ENCODE assay signal across 8 cellular contexts in genomic region chr9:113993838-113994540, GRCh38.
DNase-seq lines count a peak whose midpoint lies in the region; ATAC-seq and TF ChIP-seq lines count a peak whose summit lies in the region.

No MANE protein-coding gene starts in this region.

- DNase-seq in stimulated activated CD4-positive, alpha-beta T cell treated with anti-CD3 and anti-CD28 coated beads, Interleukin-15, amount 100 ng/mL, for 24 hours: peak; percentile 12
- DNase-seq in stimulated activated CD4-positive, alpha-beta T cell treated with anti-CD3 and anti-CD28 coated beads, Interleukin-4, amount 100 ng/mL, for 24 hours: no peak
- peak; percentile 49 for DNase-seq in brain microvascular endothelial cell
- peak in 1 of 2 donors; percentile 83 for DNase-seq in left lung
- peak; percentile 89 for DNase-seq in upper lobe of right lung
- no peak for DNase-seq in NCI-H128 (lab: John Stamatoyannopoulos, UW; ENCODE audit: unreplicated experiment)

- H3K9me3 ChIP-seq in left lung (no peaks in the 10 kb centered on the region), upper lobe of right lung (no peaks in the 10 kb centered on the region)

- ATAC-seq in left lung: peak; percentile 91
- ATAC-seq in upper lobe of right lung: peak; percentile 89
- ATAC-seq in HG02973 (IDR thresholded peaks at IDR 0.05; ENCODE audit: unreplicated experiment): no peak
- ATAC-seq in HG03460 (IDR thresholded peaks at IDR 0.05; ENCODE audit: unreplicated experiment): no peak

- H3K4me3 ChIP-seq in brain microvascular endothelial cell (ENCODE audit: low read depth, low read length): no peak overlapping the region
- H3K4me3 ChIP-seq in left lung: no peak overlapping the region
- H3K4me3 ChIP-seq in upper lobe of right lung: no peak overlapping the region

- no peak for TF ChIP-seq CTCF in brain microvascular endothelial cell (IDR thresholded peaks at IDR 0.05; ENCODE audit: low read depth, low read length, missing control alignments)
- TF ChIP-seq CTCF in left lung (IDR thresholded peaks at IDR 0.05): no peak
- no peak for TF ChIP-seq CTCF in upper lobe of right lung (IDR thresholded peaks at IDR 0.05)

- in situ Hi-C loops in brain microvascular endothelial cell (cut with HindIII; ENCODE audit: low pct_ligation_motif_present, low sequenced_read_pairs): no loop called here

- H3K4me1 ChIP-seq in left lung (peaks cover 17 to 47% of the 10 kb centered on the region in 2 donors), upper lobe of right lung (peaks cover 43% of the 10 kb centered on the region)

- H3K27ac ChIP-seq in brain microvascular endothelial cell: no peak overlapping the region
- no peak overlapping the region for H3K27ac ChIP-seq in left lung
- H3K27ac ChIP-seq in upper lobe of right lung: no peak overlapping the region

- H3K27me3 ChIP-seq in brain microvascular endothelial cell (replicated peaks): no peaks in the 10 kb centered on the region
- no peaks in the 10 kb centered on the region for H3K27me3 ChIP-seq in left lung
- H3K27me3 ChIP-seq in upper lobe of right lung: no peaks in the 10 kb centered on the region

- H3K36me3 ChIP-seq in brain microvascular endothelial cell (replicated peaks) (peaks cover 2% of the 10 kb centered on the region), left lung (no peaks in the 10 kb centered on the region), upper lobe of right lung (no peaks in the 10 kb centered on the region)

- intact Hi-C loops in left lung (cut with DNase I) (no loop called here), upper lobe of right lung (cut with DNase I) (no loop called here)

Comparison
In these comparisons a context has a peak if more than half of its experiments do, and no peak if none do; other contexts are left out.
1. DNase-seq: peak in stimulated activated CD4-positive, alpha-beta T cell treated with anti-CD3 and anti-CD28 coated beads, Interleukin-15, amount 100 ng/mL, for 24 hours (single experiment), brain microvascular endothelial cell (single experiment) and upper lobe of right lung (single experiment); none in stimulated activated CD4-positive, alpha-beta T cell treated with anti-CD3 and anti-CD28 coated beads, Interleukin-4, amount 100 ng/mL, for 24 hours (single experiment) and NCI-H128 (single experiment).
2. ATAC-seq: peak in left lung (single experiment) and upper lobe of right lung (single experiment); none in HG02973 (single experiment) and HG03460 (single experiment).